ENCODE assay signal across 1 cellular context in genomic region chr7:99561735-99562051, GRCh38.
TF ChIP-seq lines count a peak whose summit lies in the region.

No MANE protein-coding gene starts in this region.

TF ChIP-seq in IMR-90, 13 proteins besides CTCF, POLR2A, EP300 and RAD21:
- TF ChIP-seq CEBPB (IDR thresholded peaks at IDR 0.05; ENCODE audit: low read depth, low read length) (no peak), MAFK (IDR thresholded peaks at IDR 0.05; ENCODE audit: low read depth, low read length) (no peak), BHLHE40 (IDR thresholded peaks at IDR 0.05; ENCODE audit: low read depth, low read length) (no peak), RCOR1 (IDR thresholded peaks at IDR 0.05; ENCODE audit: insufficient replicate concordance, low read length) (no peak), MXI1 (IDR thresholded peaks at IDR 0.05; ENCODE audit: borderline replicate concordance, low read depth, low read length) (no peak), NFE2L2 (IDR thresholded peaks at IDR 0.05; ENCODE audit: low read depth, low read length) (no peak), USF2 (IDR thresholded peaks at IDR 0.05; ENCODE audit: low read depth, low read length) (no peak)
